22 cellular contexts compared by ENCODE assay signal in genomic region chr1:44547837-44548236, GRCh38.
"Had no signal": no experiment of that assay in that cellular context is flagged by ENCODE, and none has a peak within 500 bp of the region (broad histone marks: within the 10 kb centered on the region; RNA-seq: fewer than 3 reads in every experiment).

No MANE protein-coding gene starts in this region.

- H3K4me1 ChIP-seq: gastrocnemius medialis, parathyroid adenoma, prostate gland, right atrium auricular region, stomach, transverse colon, vagina had no signal

- DNase-seq: cortex of kidney; effector CD4-positive, alpha-beta T cell; gastrocnemius medialis; natural killer cell; stimulated activated CD4-positive, alpha-beta T cell treated with anti-CD3 and anti-CD28 coated beads, Interleukin-12 subunit alpha, Interleukin-12 subunit beta, amount 100 ng/mL, for 4 hours; stimulated activated CD4-positive, alpha-beta T cell treated with anti-CD3 and anti-CD28 coated beads, Interleukin-1b, Interleukin-23, amount 100 ng/mL, for 48 hours; stimulated activated CD4-positive, alpha-beta T cell treated with anti-CD3 and anti-CD28 coated beads, Interleukin-4, amount 100 ng/mL, for 1 hour; stimulated activated CD8-positive, alpha-beta memory T cell treated with anti-CD3 and anti-CD28 coated beads, Interleukin-4, amount 100 ng/mL, for 48 hours; stimulated activated naive CD4-positive, alpha-beta T cell; stomach; transverse colon had no signal

- H3K36me3 Mint-ChIP-seq: memory B cell, natural killer cell had no signal

- H3K4me3 Mint-ChIP-seq: memory B cell, natural killer cell had no signal

- H3K27me3 ChIP-seq: neutrophil, vagina had no signal

- H3K4me1 Mint-ChIP-seq: natural killer cell had no signal

- H3K9me3 ChIP-seq: gastrocnemius medialis, neutrophil, prostate gland, right atrium auricular region, stomach, transverse colon, vagina had no signal

- H3K4me3 ChIP-seq: gastrocnemius medialis, lung, prostate gland, right atrium auricular region, smooth muscle cell, stomach, transverse colon, vagina had no signal

- H3K36me3 ChIP-seq: gastrocnemius medialis, neutrophil, prostate gland, right atrium auricular region, stomach, transverse colon, vagina had no signal

- H3K4me2 ChIP-seq: smooth muscle cell had no signal

- FAIRE-seq: keratinocyte had no signal

- ATAC-seq: gastrocnemius medialis, left lobe of liver, natural killer cell, sciatic nerve had no signal

- H3K9me3 Mint-ChIP-seq: memory B cell, natural killer cell had no signal

- H3K79me2 ChIP-seq: parathyroid adenoma had no signal

- H2AFZ ChIP-seq: parathyroid adenoma had no signal

- H3K9ac ChIP-seq: parathyroid adenoma had no signal

- H3K27ac Mint-ChIP-seq: memory B cell, natural killer cell had no signal

- H3K27ac ChIP-seq: gastrocnemius medialis, neutrophil, parathyroid adenoma, prostate gland, right atrium auricular region, stomach, transverse colon, vagina had no signal
